Comparison of ENCODE assay signal across 8 cellular contexts in genomic region chr11:118012083-118012669, GRCh38. TPM values are rescaled to one million over a fixed set of nuclear protein-coding genes. Genes with fewer than 3 reads are reported as not detected.
DNase-seq lines count a peak whose midpoint lies in the region; ATAC-seq and TF ChIP-seq lines count a peak whose summit lies in the region.

No MANE protein-coding gene starts in this region.

- POLR2A ChIA-PET in SK-N-SH (lab: Yijun Ruan, JAX): no interaction called here

- H3K4me1 ChIP-seq in SK-N-SH (ENCODE audit: control insufficient read depth in 1 of 2, insufficient read depth in 2 of 2, low read depth in 1 of 2, low read length in 1 of 2) (no peaks in the 10 kb centered on the region; a peak in 1 of 4 replicates), esophagus squamous epithelium (peaks cover 15 to 58% (median 29%) of the 10 kb centered on the region in 3 donors), thyroid gland (no peaks in the 10 kb centered on the region)

- H4K20me1 ChIP-seq in SK-N-SH (ENCODE audit: insufficient read depth): no peaks in the 10 kb centered on the region

- no peak for TF ChIP-seq EP300 in SK-N-SH (IDR thresholded peaks at IDR 0.05; ENCODE audit: borderline replicate concordance in 1 of 2, low read depth in 1 of 2, low read length in 1 of 2)

- ATAC-seq in SK-N-SH treated with all-trans-retinoic acid at 6 μM for 48 hours: peak; percentile 57

- H3K27me3 ChIP-seq in SK-N-SH (ENCODE audit: insufficient read depth) (no peaks in the 10 kb centered on the region; the same call in 1 of the 2 replicates), esophagus squamous epithelium (peaks cover 0 to 8% (median 0%) of the 10 kb centered on the region in 4 donors), thyroid gland (no peaks in the 10 kb centered on the region)

- no peak overlapping the region for H3K27ac ChIP-seq in SK-N-SH (ENCODE audit: low read depth in 2 of 2, low read length in 1 of 2)
- H3K27ac ChIP-seq in esophagus squamous epithelium: peak overlapping the region; percentile 63 to 81 (median 71)
- H3K27ac ChIP-seq in skin epidermis: peak overlapping the region in 19 of 21 experiments; percentile 15 to 96 (median 77)
- H3K27ac ChIP-seq in thyroid gland: no peak overlapping the region

- H3K9ac ChIP-seq in SK-N-SH: no peak overlapping the region

- H3K79me2 ChIP-seq in SK-N-SH (ENCODE audit: insufficient read depth): no peaks in the 10 kb centered on the region

- H2AFZ ChIP-seq in SK-N-SH (ENCODE audit: low read depth): no peak overlapping the region

- no peak for TF ChIP-seq RAD21 in SK-N-SH (IDR thresholded peaks at IDR 0.05; ENCODE audit: low read length)

- no peaks in the 10 kb centered on the region for H3K9me2 ChIP-seq in SK-N-SH

- no peak overlapping the region for H3K4me3 ChIP-seq in SK-N-SH (ENCODE audit: low read depth in 2 of 2, low read length in 1 of 2)
- H3K4me3 ChIP-seq in esophagus squamous epithelium: no peak overlapping the region
- no peak overlapping the region for H3K4me3 ChIP-seq in skin epidermis
- H3K4me3 ChIP-seq in thyroid gland (replicated peaks in 1 of 3): no peak overlapping the region

- H3K9me3 ChIP-seq in SK-N-SH (no peaks in the 10 kb centered on the region), esophagus squamous epithelium (no peaks in the 10 kb centered on the region), thyroid gland (no peaks in the 10 kb centered on the region)

- TF ChIP-seq POLR2A in esophagus squamous epithelium (IDR thresholded peaks at IDR 0.05) (no peak), thyroid gland (IDR thresholded peaks at IDR 0.05) (no peak)

- H3K4me2 ChIP-seq in SK-N-SH: no peak overlapping the region

- no peaks in the 10 kb centered on the region for H3K36me3 ChIP-seq in SK-N-SH (replicated peaks in 1 of 2; ENCODE audit: control insufficient read depth in 1 of 2, insufficient read depth in 2 of 2, low read length in 1 of 2)
- H3K36me3 ChIP-seq in esophagus squamous epithelium: no peaks in the 10 kb centered on the region
- no peaks in the 10 kb centered on the region for H3K36me3 ChIP-seq in thyroid gland

- CTCF ChIA-PET in SK-N-SH (lab: Yijun Ruan, JAX): no interaction called here

- H3F3A ChIP-seq in SK-N-SH (replicated peaks; ENCODE audit: insufficient read depth): no peaks in the 10 kb centered on the region

- no peak for DNase-seq in SK-N-SH
- DNase-seq in SIG-M5 treated with dmso at 0.1 percent for 504 hours (lab: John Stamatoyannopoulos, UW; ENCODE audit: unreplicated experiment): peak; percentile 77
- no peak for DNase-seq in esophagus squamous epithelium (lab: John Stamatoyannopoulos, UW)
- no peak for DNase-seq in thyroid gland
- no peak for DNase-seq in LoVo (ENCODE audit: low spot score)
- no peak for DNase-seq in NCI-H2081 treated with DMSO at 0.1 percent for 48 hours (lab: John Stamatoyannopoulos, UW)

- intact Hi-C loops in esophagus squamous epithelium (cut with DNase I) (no loop called here), thyroid gland (cut with DNase I) (no loop called here)

- TF ChIP-seq CTCF in SK-N-SH (IDR thresholded peaks at IDR 0.05): no peak
- TF ChIP-seq CTCF in esophagus squamous epithelium (IDR thresholded peaks at IDR 0.05): no peak
- TF ChIP-seq CTCF in thyroid gland (IDR thresholded peaks at IDR 0.05): no peak

- 24% methylated on average over 6 of the region's 7 CpGs for WGBS in SK-N-SH (ENCODE audit: low lambda C conversion rate)
- 27 to 29% methylated on average over 3 to 5 of the region's 7 CpGs for WGBS in esophagus squamous epithelium, 2 donors
- WGBS in thyroid gland, 2 donors: 80 to 83% methylated on average over 7 of the region's 7 CpGs

TF ChIP-seq in SK-N-SH treated with all-trans-retinoic acid at 6 μM for 48 hours, 23 proteins besides CTCF, POLR2A, EP300 and RAD21 (continues in another document):
- TF ChIP-seq CREB5 (CRISPR knock-in tag; IDR thresholded peaks at IDR 0.05; ENCODE audit: low read depth) (no peak), ZFP3 (CRISPR knock-in tag; IDR thresholded peaks at IDR 0.05) (no peak), POU6F1 (CRISPR knock-in tag; IDR thresholded peaks at IDR 0.05; ENCODE audit: borderline replicate concordance, low read depth) (no peak), OSR1 (CRISPR knock-in tag; IDR thresholded peaks at IDR 0.05) (no peak), ZNF565 (CRISPR knock-in tag; conservative IDR thresholded peaks at IDR 0.05; ENCODE audit: low read depth) (no peak)

TF ChIP-seq in SK-N-SH, 30 proteins besides CTCF, POLR2A, EP300 and RAD21:
- TF ChIP-seq GABPA (IDR thresholded peaks at IDR 0.05; ENCODE audit: low read depth): no peak
- TF ChIP-seq RXRA (IDR thresholded peaks at IDR 0.05; ENCODE audit: borderline replicate concordance, low read depth): no peak
- no peak for TF ChIP-seq MAX (IDR thresholded peaks at IDR 0.05; ENCODE audit: low read depth)
- TF ChIP-seq FOSL2 (IDR thresholded peaks at IDR 0.05; ENCODE audit: borderline replicate concordance, low read depth): no peak
- no peak for TF ChIP-seq IRF3 (IDR thresholded peaks at IDR 0.05; ENCODE audit: low read depth, low read length)
TF ChIP-seq in SK-N-SH: peak in this region for 0.

RNA-seq across cellular contexts. Expression of gene IL10RA, which starts 26.0 kb away (rescaled TPM):
- 0.05 TPM in 1 of 2 replicates, not detected in the other for polyA plus RNA-seq in SK-N-SH (2012; rRNA removed)
- not detected in 2 replicates for polyA plus RNA-seq in SK-N-SH (2012; cell fraction: cytosol; rRNA removed)
- not detected in 2 replicates for polyA plus RNA-seq in SK-N-SH (2012; cell fraction: nucleus; rRNA removed)
- total RNA-seq in esophagus squamous epithelium: 10 to 100 TPM in 2 of 4 donors, 1 to 10 TPM in 2; 2.2 to 21.2 (median 11.3) TPM
- 10 to 100 TPM in 3 of 4 donors, 1 to 10 TPM in 1; 5.3 to 21.9 (median 10.6) TPM for total RNA-seq in thyroid gland

Comparison
In these comparisons a context has a peak if more than half of its experiments do, and no peak if none do; other contexts are left out.
1. H3K27ac ChIP-seq: peak in esophagus squamous epithelium (4 of 4) and skin epidermis (19 of 21); none in SK-N-SH (0 of 2) and thyroid gland (0 of 3).